ENCODE assay signal across 13 cellular contexts in the genomic region with DNA sequence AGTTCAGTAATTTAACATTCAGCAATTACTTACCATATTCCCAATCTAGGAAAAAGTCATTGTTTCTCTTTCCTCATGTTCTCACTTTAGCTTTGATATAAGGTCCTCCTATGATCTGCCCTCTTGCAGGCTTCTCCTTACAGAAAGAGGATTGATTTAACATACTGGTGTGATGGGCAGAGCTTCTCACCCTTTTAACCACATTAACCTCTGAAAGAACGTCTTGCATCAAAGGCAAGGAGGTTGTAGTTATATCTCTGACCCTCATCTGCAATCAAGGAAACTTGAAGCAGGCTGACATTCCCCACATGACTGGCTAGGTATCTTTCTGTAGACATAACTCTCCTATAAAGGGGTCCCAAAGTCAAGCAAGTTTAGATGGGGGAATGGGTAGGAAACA. TPM values are rescaled to one million over a fixed set of nuclear protein-coding genes. Genes with fewer than 3 reads are reported as not detected.
A peak's percentile ranks its signal among the peaks of the same experiment; 100 is the strongest.
DNase-seq lines count a peak whose midpoint lies in the region; ATAC-seq and TF ChIP-seq lines count a peak whose summit lies in the region.
"Had no signal": no experiment of that assay in that cellular context is flagged by ENCODE, and none has a peak within 500 bp of the region (broad histone marks: within the 10 kb centered on the region; RNA-seq: fewer than 3 reads in every experiment).

No MANE protein-coding gene starts in this region.

- no peaks in the 10 kb centered on the region for H4K20me1 ChIP-seq in OCI-LY7 (ENCODE audit: insufficient read depth, low read length)

- no TSS peak for BruUV-seq in OCI-LY7 (replicated peaks; lab: Mats Ljungman, UMichigan)

- H3K4me3 ChIP-seq in OCI-LY7 (ENCODE audit: low read depth, low read length, poor library complexity, severe bottlenecking) (no peak overlapping the region), breast epithelium (no peak overlapping the region)
- H3K4me3 ChIP-seq: coronary artery, lung had no signal

- no peaks in the 10 kb centered on the region for H3K27me3 Mint-ChIP-seq in CD4-positive, alpha-beta T cell
- H3K27me3 Mint-ChIP-seq in activated CD4-positive, alpha-beta memory T cell treated with anti-CD3 and anti-CD28 coated beads for 36 hours: no peaks in the 10 kb centered on the region

- H3K36me3 Mint-ChIP-seq in CD4-positive, alpha-beta T cell (ENCODE audit: low read depth): no peaks in the 10 kb centered on the region
- peaks cover 10% of the 10 kb centered on the region for H3K36me3 Mint-ChIP-seq in activated CD4-positive, alpha-beta memory T cell treated with anti-CD3 and anti-CD28 coated beads for 36 hours

- peak overlapping the region; percentile 35 for H3K4me3 Mint-ChIP-seq in CD4-positive, alpha-beta T cell
- H3K4me3 Mint-ChIP-seq in activated CD4-positive, alpha-beta memory T cell treated with anti-CD3 and anti-CD28 coated beads for 36 hours: no peak overlapping the region

- peaks cover 30% of the 10 kb centered on the region for H3K4me1 ChIP-seq in OCI-LY7 (ENCODE audit: insufficient read depth, low read length, poor library complexity, severe bottlenecking)
- no peaks in the 10 kb centered on the region for H3K4me1 ChIP-seq in breast epithelium

- TF ChIP-seq CTCF in CD4-positive, alpha-beta T cell (IDR thresholded peaks at IDR 0.05): no peak
- no peak for TF ChIP-seq CTCF in OCI-LY7 (conservative IDR thresholded peaks at IDR 0.05; ENCODE audit: low read length)
- TF ChIP-seq CTCF in breast epithelium (IDR thresholded peaks at IDR 0.05): no peak

- POLR2A ChIA-PET in CD4-positive, alpha-beta T cell (lab: Charles Lee): interaction anchor here (0.8 kb wide), 1 partner anchor 16 kb away, joined by 3 read pairs; no protein-coding TSS in a partner anchor
- POLR2A ChIA-PET in activated CD4-positive, alpha-beta memory T cell treated with anti-CD3 and anti-CD28 coated beads for 36 hours (lab: Charles Lee): no interaction called here
- POLR2A ChIA-PET in OCI-LY7 (lab: Charles Lee): interaction anchor here (0.6 to 1.3 kb wide), 3 partner anchors 9 to 312 kb away, joined by 4 to 5 read pairs (median 4); no protein-coding TSS in a partner anchor

- H3K36me3 ChIP-seq in OCI-LY7 (ENCODE audit: insufficient read depth, low read length): 0 out of 2 replicates have a peak, but pooled peaks cover under 1% of the 10 kb centered on the region
- no peaks in the 10 kb centered on the region for H3K36me3 ChIP-seq in breast epithelium

- H3K4me2 ChIP-seq in OCI-LY7 (ENCODE audit: low read length): no peak overlapping the region

- peaks cover 59% of the 10 kb centered on the region for H3K4me1 Mint-ChIP-seq in CD4-positive, alpha-beta T cell (ENCODE audit: low read depth)
- H3K4me1 Mint-ChIP-seq in activated CD4-positive, alpha-beta memory T cell treated with anti-CD3 and anti-CD28 coated beads for 36 hours (ENCODE audit: low read depth): peaks cover 49% of the 10 kb centered on the region

- intact Hi-C loops in CD4-positive, alpha-beta T cell (cut with DNase I, micrococcal nuclease): loop anchor here in 1 of 2 experiments (5.0 kb wide), 1 partner anchor 38 kb away; the partner anchor contains the start of gene BTLA
- intact Hi-C loops in activated CD4-positive, alpha-beta memory T cell treated with anti-CD3 and anti-CD28 coated beads for 36 hours (cut with micrococcal nuclease): loop anchor here (5.0 kb wide), 1 partner anchor 218 kb away; no protein-coding TSS in a partner anchor
- intact Hi-C loops in OCI-LY7 (cut with micrococcal nuclease; ENCODE audit: unreplicated experiment) (no loop called here), breast epithelium (cut with DNase I; ENCODE audit: low total_unique reads) (no loop called here)

- H3K79me2 ChIP-seq in OCI-LY7 (ENCODE audit: insufficient read depth, low read depth, low read length): no peaks in the 10 kb centered on the region

- ATAC-seq in CD4-positive, alpha-beta T cell (ENCODE audit: poor library complexity): no peak
- peak; percentile 35 for ATAC-seq in GM18870 (IDR thresholded peaks at IDR 0.05; ENCODE audit: unreplicated experiment)
- peak; percentile 41 for ATAC-seq in HG02885 (IDR thresholded peaks at IDR 0.05; ENCODE audit: poor library complexity, unreplicated experiment)
- ATAC-seq: sciatic nerve had no signal

- CTCF ChIA-PET in CD4-positive, alpha-beta T cell (lab: Charles Lee): no interaction called here
- CTCF ChIA-PET in activated CD4-positive, alpha-beta memory T cell treated with anti-CD3 and anti-CD28 coated beads for 36 hours (lab: Charles Lee): interaction anchor here (1.4 to 2.2 kb wide), 2 partner anchors 39 to 126 kb away, joined by 3 to 8 read pairs; partner anchors contain the start of gene CD200
- CTCF ChIA-PET in OCI-LY7 (lab: Charles Lee; ENCODE audit: unreplicated experiment): no interaction called here

- H3K27ac Mint-ChIP-seq in CD4-positive, alpha-beta T cell: peak overlapping the region; percentile 52
- peak overlapping the region; percentile 68 for H3K27ac Mint-ChIP-seq in activated CD4-positive, alpha-beta memory T cell treated with anti-CD3 and anti-CD28 coated beads for 36 hours

- no peaks in the 10 kb centered on the region for H3K9me3 ChIP-seq in CD4-positive, alpha-beta T cell (ENCODE audit: control insufficient read depth, low read length)
- H3K9me3 ChIP-seq in OCI-LY7 (ENCODE audit: low read length) (no peaks in the 10 kb centered on the region), breast epithelium (no peaks in the 10 kb centered on the region)

- no peak overlapping the region for H2AFZ ChIP-seq in OCI-LY7 (ENCODE audit: low read length)

- H3K9me2 ChIP-seq in OCI-LY7 (ENCODE audit: insufficient read depth, low read length): no peaks in the 10 kb centered on the region

- no peaks in the 10 kb centered on the region for H3K9me3 Mint-ChIP-seq in CD4-positive, alpha-beta T cell
- peaks cover 5% of the 10 kb centered on the region for H3K9me3 Mint-ChIP-seq in activated CD4-positive, alpha-beta memory T cell treated with anti-CD3 and anti-CD28 coated beads for 36 hours

- peak overlapping the region; percentile 44 for H3K27ac ChIP-seq in CD4-positive, alpha-beta T cell (ENCODE audit: low read depth, low read length)
- H3K27ac ChIP-seq in OCI-LY7 (ENCODE audit: low read depth, low read length, poor library complexity, severe bottlenecking) (no peak overlapping the region), breast epithelium (no peak overlapping the region)
- H3K27ac ChIP-seq: coronary artery had no signal

- no peaks in the 10 kb centered on the region for H3K27me3 ChIP-seq in CD4-positive, alpha-beta T cell (ENCODE audit: control insufficient read depth, insufficient read depth, low read length)
- H3K27me3 ChIP-seq in breast epithelium: no peaks in the 10 kb centered on the region

- no peak for DNase-seq in CD4-positive, alpha-beta T cell
- no peak for DNase-seq in activated CD4-positive, alpha-beta memory T cell treated with anti-CD3 and anti-CD28 coated beads for 36 hours
- DNase-seq in DMS153 (lab: John Stamatoyannopoulos, UW) (no peak), NK-92 (lab: John Stamatoyannopoulos, UW; ENCODE audit: unreplicated experiment) (no peak), OCI-LY7 (ENCODE audit: low spot score) (no peak), breast epithelium (ENCODE audit: low spot score in 2 of 2) (no peak)
- DNase-seq: AML-193 had no signal

- TF ChIP-seq POLR2A in breast epithelium (IDR thresholded peaks at IDR 0.05): no peak

RNA-seq across cellular contexts. Expression of gene BTLA, which starts 39.5 kb away (rescaled TPM):
- 1 to 10 TPM; 8.5 to 9.6 TPM for total RNA-seq in CD4-positive, alpha-beta T cell
- 10 to 100 TPM; 17.3 to 18.7 TPM for total RNA-seq in activated CD4-positive, alpha-beta memory T cell treated with anti-CD3 and anti-CD28 coated beads for 36 hours
- total RNA-seq in OCI-LY7 (2014; rRNA removed; shearing (Covaris generic)): 7.7 and 8.0 TPM in 2 replicates
- total RNA-seq in OCI-LY7 (2022) (7.3 and 7.6 TPM in 2 replicates), breast epithelium (1 to 10 TPM in 1 of 3 donors, under 1 TPM in 2; 0.80 to 1.5 (median 0.98) TPM)
- total RNA-seq: M059J had no signal
